Comparison of ENCODE assay signal across 15 cellular contexts in genomic region chr12:89695100-89695499, GRCh38. TPM values are rescaled to one million over a fixed set of nuclear protein-coding genes. Genes with fewer than 3 reads are reported as not detected.
DNase-seq lines count a peak whose midpoint lies in the region; ATAC-seq, FAIRE-seq and TF ChIP-seq lines count a peak whose summit lies in the region.
"Had no signal": no experiment of that assay in that cellular context is flagged by ENCODE, and none has a peak within 500 bp of the region (broad histone marks: within the 10 kb centered on the region; RNA-seq: fewer than 3 reads in every experiment).

No MANE protein-coding gene starts in this region.

- TF ChIP-seq CTCF in A549 (IDR thresholded peaks at IDR 0.05) = no peak
- no peak for TF ChIP-seq CTCF in GM12878 (IDR thresholded peaks at IDR 0.05 in 2 of 3, conservative IDR thresholded peaks at IDR 0.05 in 1 of 3; ENCODE audit: control insufficient read depth in 2 of 3, extremely low read depth in 1 of 3, insufficient read depth in 1 of 3, low read depth in 3 of 3, low read length in 3 of 3)

- peak; percentile 23 to 31; a peak in 2 of 6 replicates for ATAC-seq in A549
- peak; percentile 18 for ATAC-seq in GM12878
- no peak for ATAC-seq in HG03439 (IDR thresholded peaks at IDR 0.05; ENCODE audit: unreplicated experiment)
- no peak for ATAC-seq in GM19023 (IDR thresholded peaks at IDR 0.05; ENCODE audit: unreplicated experiment)

- DNase-seq in A549 (ENCODE audit: low read depth in 1 of 2, low spot score in 1 of 2) (no peak), HCEC 1CT (peak; percentile 66), GM12878 (ENCODE audit: low read depth, low spot score) (no peak), glomerular visceral epithelial cell (ENCODE audit: extremely low spot score) (peak; percentile 35), LoVo (ENCODE audit: low spot score) (no peak)
- DNase-seq in activated CD8-positive, alpha-beta memory T cell treated with anti-CD3 and anti-CD28 coated beads, Interleukin-2, amount 50 U/mL, for 48 hours = no peak
- DNase-seq: activated effector memory CD4-positive, alpha-beta T cell treated with anti-CD3 and anti-CD28 coated beads, Interleukin-2, amount 50 U/mL, for 16 hours; central memory CD4-positive, alpha-beta T cell; NCI-H1436 treated with DMSO at 0.1 percent for 48 hours; pancreas; testis had no signal

- no peak overlapping the region for H3K9ac ChIP-seq in GM12878 (ENCODE audit: control insufficient read depth, insufficient read depth, low read length)

- H3K36me3 ChIP-seq in GM12878 (ENCODE audit: control insufficient read depth in 2 of 2, insufficient read depth in 2 of 2, low read length in 1 of 2) = no peaks in the 10 kb centered on the region
- H3K36me3 ChIP-seq: pancreas had no signal

- intact Hi-C loops in GM12878 (cut with micrococcal nuclease; ENCODE audit: unreplicated experiment) = no loop called here

- TF ChIP-seq EP300 in A549 (IDR thresholded peaks at IDR 0.05) = no peak
- no peak for TF ChIP-seq EP300 in GM12878 (IDR thresholded peaks at IDR 0.05; ENCODE audit: borderline replicate concordance in 1 of 2, control insufficient read depth in 1 of 2, low read depth in 2 of 2, low read length in 2 of 2)

- no peak overlapping the region for H2AFZ ChIP-seq in GM12878 (ENCODE audit: control insufficient read depth, low read depth, low read length)

- no peak for TF ChIP-seq RAD21 in A549 (conservative IDR thresholded peaks at IDR 0.05 in 1 of 2, IDR thresholded peaks at IDR 0.05 in 1 of 2)
- TF ChIP-seq RAD21 in GM12878 (IDR thresholded peaks at IDR 0.05; ENCODE audit: insufficient read depth, low read depth, low read length) = no peak

- H4K20me1 ChIP-seq in GM12878 (ENCODE audit: control insufficient read depth, insufficient read depth) = no peaks in the 10 kb centered on the region

- no peaks in the 10 kb centered on the region for H3K27me3 ChIP-seq in GM12878 (replicated peaks in 1 of 2; ENCODE audit: control insufficient read depth in 2 of 2, insufficient read depth in 2 of 2, low read length in 1 of 2)
- H3K27me3 ChIP-seq: pancreas, testis had no signal

- H3K4me3 ChIP-seq in A549 = no peak overlapping the region
- no peak overlapping the region for H3K4me3 ChIP-seq in GM12878
- H3K4me3 ChIP-seq: pancreas, testis had no signal

- RAD21 ChIA-PET in GM12878 (lab: Charles Lee; ENCODE audit: unreplicated experiment) = interaction anchor here (1.0 to 5.0 kb wide), 6 partner anchors 9 to 234 kb away, joined by 3 to 41 read pairs (median 6); partner anchors contain the start of gene ATP2B1

- H3K27ac ChIP-seq in A549 (no peak overlapping the region), GM12878 (ENCODE audit: control insufficient read depth, insufficient read depth) (no peak overlapping the region)
- H3K27ac ChIP-seq: epithelial cell of prostate, pancreas, testis had no signal

- FAIRE-seq in A549 (lab: Jason Lieb, UNC) (no peak), GM12878 (lab: Jason Lieb, UNC) (no peak)
- FAIRE-seq: pancreas, TTC549 had no signal

- WGBS in A549 (ENCODE audit: missing lambda C conversion rate) = 89% methylated on average over 2 of the region's 2 CpGs
- WGBS in GM12878 (ENCODE audit: insufficient coverage, insufficient replicate concordance, low lambda C conversion rate, missing lambda C conversion rate) = 97% methylated on average over 2 of the region's 2 CpGs

- TF ChIP-seq POLR2A in A549 (IDR thresholded peaks at IDR 0.05; ENCODE audit: low read length) (no peak), GM12878 (IDR thresholded peaks at IDR 0.05; ENCODE audit: low read depth, low read length) (no peak)

- BruUV-seq in GM12878 (replicated peaks; lab: Mats Ljungman, UMichigan) = no TSS peak

- POLR2A ChIA-PET in A549 (lab: Yijun Ruan, JAX) (interaction anchor here (0.6 to 1.4 kb wide), 2 partner anchors 14 kb away, joined by 3 to 5 read pairs; partner anchors contain the start of gene ATP2B1), GM12878 (lab: Charles Lee) (interaction anchor here (0.6 to 3.0 kb wide), 7 partner anchors 11 to 1165 kb away, joined by 3 to 12 read pairs (median 5); partner anchors contain the start of gene ATP2B1)

- peak overlapping the region; percentile 23; the same call in 2 of the 3 replicates for H3K4me2 ChIP-seq in A549
- no peak overlapping the region for H3K4me2 ChIP-seq in GM12878 (ENCODE audit: control insufficient read depth, insufficient read depth)

- SMC1A ChIA-PET in GM12878 (lab: Charles Lee; ENCODE audit: uncharacterized antibody, unreplicated experiment) = interaction anchor here (0.6 to 3.2 kb wide), 10 partner anchors 9 to 76 kb away, joined by 3 to 21 read pairs (median 4); no protein-coding TSS in a partner anchor

- peaks cover 99% of the 10 kb centered on the region for H3K79me2 ChIP-seq in GM12878 (ENCODE audit: control insufficient read depth, insufficient read depth, low read length)

- H3K9me3 ChIP-seq in A549 (no peaks in the 10 kb centered on the region), GM12878 (replicated peaks; ENCODE audit: control insufficient read depth, insufficient read depth, low read length) (no peaks in the 10 kb centered on the region; the same call in 1 of the 3 replicates)
- H3K9me3 ChIP-seq: pancreas, testis had no signal

- in situ Hi-C loops in GM12878 (cut with MboI) = no loop called here

- CTCF ChIA-PET in A549 (lab: Yijun Ruan, JAX) (interaction anchor here (1.0 to 1.6 kb wide), 3 partner anchors 14 to 152 kb away, joined by 3 to 5 read pairs (median 5); no protein-coding TSS in a partner anchor), GM12878 (lab: Yijun Ruan, JAX) (interaction anchor here (0.7 to 3.5 kb wide), 3 partner anchors 11 to 255 kb away, joined by 3 to 18 read pairs (median 3); no protein-coding TSS in a partner anchor)

- H3K4me1 ChIP-seq in A549 = peaks cover 84% of the 10 kb centered on the region
- peaks cover 9% of the 10 kb centered on the region for H3K4me1 ChIP-seq in GM12878 (ENCODE audit: control insufficient read depth, insufficient read depth, low read length)

TF ChIP-seq in A549, 52 proteins besides CTCF, POLR2A, EP300 and RAD21 (continues in another document):
- no peak for TF ChIP-seq GATA3 (IDR thresholded peaks at IDR 0.05; ENCODE audit: borderline replicate concordance)
- TF ChIP-seq ESRRA (IDR thresholded peaks at IDR 0.05; ENCODE audit: borderline replicate concordance, low read length) = no peak
- TF ChIP-seq ZSCAN20 (CRISPR knock-in tag; IDR thresholded peaks at IDR 0.05) = no peak
- TF ChIP-seq, protein P1, sequence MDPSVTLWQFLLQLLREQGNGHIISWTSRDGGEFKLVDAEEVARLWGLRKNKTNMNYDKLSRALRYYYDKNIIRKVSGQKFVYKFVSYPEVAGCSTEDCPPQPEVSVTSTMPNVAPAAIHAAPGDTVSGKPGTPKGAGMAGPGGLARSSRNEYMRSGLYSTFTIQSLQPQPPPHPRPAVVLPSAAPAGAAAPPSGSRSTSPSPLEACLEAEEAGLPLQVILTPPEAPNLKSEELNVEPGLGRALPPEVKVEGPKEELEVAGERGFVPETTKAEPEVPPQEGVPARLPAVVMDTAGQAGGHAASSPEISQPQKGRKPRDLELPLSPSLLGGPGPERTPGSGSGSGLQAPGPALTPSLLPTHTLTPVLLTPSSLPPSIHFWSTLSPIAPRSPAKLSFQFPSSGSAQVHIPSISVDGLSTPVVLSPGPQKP (IDR thresholded peaks at IDR 0.05; ENCODE audit: low read depth, low read length) = no peak
- TF ChIP-seq HOXA7 (CRISPR knock-in tag; IDR thresholded peaks at IDR 0.05) = no peak

TF ChIP-seq in GM12878, 131 proteins besides CTCF, POLR2A, EP300 and RAD21:
- TF ChIP-seq, protein P2, sequence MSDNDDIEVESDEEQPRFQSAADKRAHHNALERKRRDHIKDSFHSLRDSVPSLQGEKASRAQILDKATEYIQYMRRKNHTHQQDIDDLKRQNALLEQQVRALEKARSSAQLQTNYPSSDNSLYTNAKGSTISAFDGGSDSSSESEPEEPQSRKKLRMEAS (IDR thresholded peaks at IDR 0.05; ENCODE audit: low read depth, low read length) = no peak
- TF ChIP-seq ZNF274 (IDR thresholded peaks at IDR 0.05; ENCODE audit: insufficient read depth, insufficient read length) (no peak), MYC (IDR thresholded peaks at IDR 0.05; ENCODE audit: insufficient read depth, insufficient read length, insufficient replicate concordance, low read length, severe bottlenecking) (no peak), EZH2 (IDR thresholded peaks at IDR 0.05; ENCODE audit: borderline replicate concordance, control insufficient read depth, low read depth, low read length) (no peak), SREBF1 (IDR thresholded peaks at IDR 0.05; ENCODE audit: low read length) (no peak), SUZ12 (IDR thresholded peaks at IDR 0.05; ENCODE audit: unreplicated experiment) (no peak), YY1 (IDR thresholded peaks at IDR 0.05; ENCODE audit: low read depth, low read length) (no peak), NR2F1 (conservative IDR thresholded peaks at IDR 0.05) (no peak)

RNA-seq across cellular contexts. Expression of gene ATP2B1, which starts 13.5 kb away (rescaled TPM):
- polyA plus RNA-seq in A549 (2011; rRNA removed) (132 and 142 TPM in 2 replicates), A549 (2017; fragmentation: RNase III; extraction: RNeasy Plus Mini Kit Qiagen cat#74134 plus additional on column Dnase treatment) (52.7 to 56.2 TPM (median 56.0 TPM) in 3 replicates), GM12878 (2011; rRNA removed) (27.1 and 39.4 TPM in 2 replicates), GM12878 (2014; fragmentation: Illumina TruSeq; extraction: Trizol) (51.0 and 74.4 TPM in 2 replicates), GM12878 (2014; fragmentation: Nextera tagmentation; extraction: Ambion mirVana) (10 to 100 TPM; 15.9 to 18.6 TPM), GM12878 (2014; rRNA removed) (22.9 and 29.1 TPM in 2 replicates), GM12878 (2016; fragmentation: Nextera tagmentation; extraction: Ambion mirVana) (10 to 100 TPM; 53.0 to 62.2 TPM)
- 10.9 and 11.0 TPM in 2 replicates for polyA plus RNA-seq in A549 (2012; cell fraction: cytosol; rRNA removed)
- polyA plus RNA-seq in A549 (2012; cell fraction: nucleus; rRNA removed) = 8.7 and 14.5 TPM in 2 replicates
- polyA minus RNA-seq in A549 (2011; rRNA and poly(A)+ RNA removed) = 66.7 and 74.1 TPM in 2 replicates
- 216 and 232 TPM in 2 replicates for total RNA-seq in GM12878 (2013; cell fraction: nucleolus; rRNA removed)
- total RNA-seq in GM12878 (2014; rRNA removed) (46.0 and 56.0 TPM in 2 replicates), GM12878 (2014; rRNA removed; fragmentation: Illumina TruSeq; extraction: Trizol) (67.8 TPM in 2 replicates), GM12878 (2021) (51.1 and 54.9 TPM in 2 replicates)
- polyA plus RNA-seq in GM12878 (2011; ENCODE audit: low read depth) = 9.9 TPM
- polyA plus RNA-seq in GM12878 (2011; cell fraction: cytosol; rRNA removed) = 11.5 and 16.7 TPM in 2 replicates
- polyA plus RNA-seq in GM12878 (2011; cell fraction: nucleus; rRNA removed) = 37.7 and 38.4 TPM in 2 replicates
- 20.4 and 23.0 TPM in 2 replicates for polyA plus RNA-seq in GM12878 (2012)
- 30.6 and 40.5 TPM in 2 replicates for polyA minus RNA-seq in GM12878 (2011; rRNA and poly(A)+ RNA removed)
- polyA minus RNA-seq in GM12878 (2011; cell fraction: cytosol; rRNA and poly(A)+ RNA removed) = 14.3 and 17.3 TPM in 2 replicates
- 48.6 and 86.0 TPM in 2 replicates for polyA minus RNA-seq in GM12878 (2011; cell fraction: nucleus; rRNA and poly(A)+ RNA removed)

Comparison
In these comparisons a context has a peak if more than half of its experiments do, and no peak if none do; other contexts are left out.
1. ATAC-seq: peak in A549 (2 of 2) and GM12878 (single experiment); none in HG03439 (single experiment) and GM19023 (single experiment).
2. DNase-seq: peak in HCEC 1CT (single experiment) and glomerular visceral epithelial cell (single experiment); none in A549 (0 of 2), GM12878 (single experiment), LoVo (single experiment) and activated CD8-positive, alpha-beta memory T cell treated with anti-CD3 and anti-CD28 coated beads, Interleukin-2, amount 50 U/mL, for 48 hours (single experiment).